ENCODE assay signal across 30 cellular contexts in the genomic region with DNA sequence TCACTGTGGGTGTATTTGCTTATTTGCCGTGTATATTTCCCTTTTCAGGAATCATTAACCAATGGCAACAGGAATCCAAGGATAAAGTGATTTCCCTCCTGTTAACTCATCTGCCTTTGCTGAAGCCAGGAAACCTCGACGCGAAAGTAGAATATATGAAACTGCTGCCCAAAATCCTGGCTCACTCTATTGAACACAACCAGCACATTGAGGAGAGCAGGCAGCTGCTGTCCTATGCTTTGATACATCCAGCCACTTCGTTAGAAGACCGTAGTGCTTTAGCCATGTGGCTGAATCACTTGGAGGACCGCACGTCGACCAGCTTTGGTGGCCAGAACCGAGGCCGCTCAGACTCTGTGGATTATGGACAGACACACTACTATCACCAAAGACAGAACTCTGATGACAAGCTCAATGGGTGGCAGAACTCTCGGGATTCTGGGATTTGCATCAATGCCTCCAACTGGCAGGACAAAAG.
"Had no signal": no experiment of that assay in that cellular context is flagged by ENCODE, and none has a peak within 500 bp of the region (broad histone marks: within the 10 kb centered on the region; RNA-seq: fewer than 3 reads in every experiment).

No MANE protein-coding gene starts in this region.

- H3K27me3 ChIP-seq: adrenal gland, SJCRH30 had no signal

- H3K4me3 Mint-ChIP-seq: activated CD8-positive, alpha-beta T cell treated with anti-CD3 and anti-CD28 coated beads for 36 hours; activated naive CD8-positive, alpha-beta T cell treated with anti-CD3 and anti-CD28 coated beads, Interleukin-2, amount 10 ng/mL, durations not matched to agents 7 days and 5 days; activated T-cell treated with anti-CD3 and anti-CD28 coated beads, Interleukin-2, amount 50 U/mL, for 72 hours had no signal

- DNase-seq: activated CD4-positive, alpha-beta T cell treated with anti-CD3 and anti-CD28 coated beads for 4 hours; activated CD8-positive, alpha-beta memory T cell treated with anti-CD3 and anti-CD28 coated beads, Interleukin-2, amount 50 U/mL, for 4 hours; activated CD8-positive, alpha-beta T cell treated with anti-CD3 and anti-CD28 coated beads for 36 hours; activated gamma-delta T cell treated with Interleukin-2 at 50 U/mL for 16 hours; activated naive CD4-positive, alpha-beta T cell treated with anti-CD3 and anti-CD28 coated beads, Interleukin-2, amount 50 U/mL, for 16 hours; activated naive CD8-positive, alpha-beta T cell treated with anti-CD3 and anti-CD28 coated beads, Interleukin-2, amount 10 ng/mL, durations not matched to agents 7 days and 5 days; activated T-cell treated with anti-CD3 and anti-CD28 coated beads, Interleukin-2, amount 50 U/mL, for 72 hours; adrenal gland; anterior cingulate cortex; KG1; NCI-H1092; NCI-H1417; NCI-H1694; NCI-H2029; NCI-H2107; NCI-H2171 treated with DMSO at 0.1 percent for 48 hours; NCI-H226; NCI-H526; NCI-H774; RPMI8226; SJCRH30; SK-N-SH; T-helper 1 cell had no signal

- H3K9me3 ChIP-seq: adrenal gland, SJCRH30, SK-N-SH had no signal

- H3K27me3 Mint-ChIP-seq: IgD-negative memory B cell had no signal

- H3K9me3 Mint-ChIP-seq: activated CD8-positive, alpha-beta T cell treated with anti-CD3 and anti-CD28 coated beads for 36 hours; activated T-cell treated with anti-CD3 and anti-CD28 coated beads, Interleukin-2, amount 50 U/mL, for 72 hours; activated T-helper 2 cell treated with anti-CD3 and anti-CD28 coated beads, Interferon-gamma antibody, Interleukin-2, Interleukin-4, amounts not matched to agents 10 μg/mL and 5 μg/mL and 100 μg/mL, durations not matched to agents 14 hours and 24 hours and 36 hours; IgD-negative memory B cell had no signal

- H3K36me3 ChIP-seq: SJCRH30 had no signal

- H3K9ac ChIP-seq: SK-N-SH had no signal

- H3K4me2 ChIP-seq: SK-N-SH had no signal

- H3K27ac ChIP-seq: adrenal gland, SJCRH30, VCaP had no signal

- FAIRE-seq: bronchial epithelial cell had no signal

- ATAC-seq: activated CD4-positive, CD25-positive, alpha-beta regulatory T cell treated with anti-CD3 and anti-CD28 coated beads, Interleukin-2, amount 50 U/mL, for 24 hours; activated CD8-positive, alpha-beta T cell treated with anti-CD3 and anti-CD28 coated beads for 36 hours; activated T-cell treated with anti-CD3 and anti-CD28 coated beads, Interleukin-2, amount 50 U/mL, for 72 hours; Panc1; Right ventricle myocardium inferior had no signal

- H3K27ac Mint-ChIP-seq: activated CD8-positive, alpha-beta T cell treated with anti-CD3 and anti-CD28 coated beads for 36 hours; activated naive CD8-positive, alpha-beta T cell treated with anti-CD3 and anti-CD28 coated beads, Interleukin-2, amount 10 ng/mL, durations not matched to agents 7 days and 5 days; activated T-cell treated with anti-CD3 and anti-CD28 coated beads, Interleukin-2, amount 50 U/mL, for 72 hours; activated T-helper 2 cell treated with anti-CD3 and anti-CD28 coated beads, Interferon-gamma antibody, Interleukin-2, Interleukin-4, amounts not matched to agents 10 μg/mL and 5 μg/mL and 100 μg/mL, durations not matched to agents 14 hours and 24 hours and 36 hours had no signal

- H3K4me3 ChIP-seq: adrenal gland, SJCRH30 had no signal
